ENCODE assay signal across 19 cellular contexts in genomic region chr12:118651487-118651886, GRCh38.
DNase-seq lines count a peak whose midpoint lies in the region; TF ChIP-seq lines count a peak whose summit lies in the region.
"Had no signal": no experiment of that assay in that cellular context is flagged by ENCODE, and none has a peak within 500 bp of the region (broad histone marks: within the 10 kb centered on the region; RNA-seq: fewer than 3 reads in every experiment).

No MANE protein-coding gene starts in this region.

- H3K4me3 ChIP-seq in endodermal cell (ENCODE audit: low read length) (no peak overlapping the region), osteoblast (ENCODE audit: insufficient read depth, low read length) (no peak overlapping the region), ovary (no peak overlapping the region)
- H3K4me3 ChIP-seq: A549; BLaER1 treated with 17β-estradiol and CSF1 and Interleukin-3, amounts not matched to agents 10 nM and 100 nM; GM12878 had no signal

- DNase-seq in MV-4-11 (lab: John Stamatoyannopoulos, UW) (peak; percentile 14), endodermal cell (peak; percentile 13), osteoblast (ENCODE audit: insufficient read length, low spot score, missing footprints) (peak; percentile 17), ovary (no peak)
- DNase-seq in activated CD4-positive, CD25-positive, alpha-beta regulatory T cell (lab: John Stamatoyannopoulos, UW), result no peak
- DNase-seq: AML-193; Caco-2; Calu3; CD4-positive, alpha-beta T cell; CD8-positive, alpha-beta T cell; DND-41; EL; GDM1 had no signal

- TF ChIP-seq EP300 in ovary (IDR thresholded peaks at IDR 0.05), result no peak

- H3K36me3 ChIP-seq in endodermal cell (ENCODE audit: control insufficient read depth, insufficient read depth, low read length) (no peaks in the 10 kb centered on the region), osteoblast (ENCODE audit: insufficient read depth, low read length) (no peaks in the 10 kb centered on the region), ovary (no peaks in the 10 kb centered on the region)
- H3K36me3 ChIP-seq: BLaER1 treated with 17β-estradiol and CSF1 and Interleukin-3, amounts not matched to agents 10 nM and 100 nM had no signal

- no peak overlapping the region for H3K27ac ChIP-seq in endodermal cell (ENCODE audit: low read depth, low read length)
- H3K27ac ChIP-seq in osteoblast (ENCODE audit: low read depth, low read length), result no peak overlapping the region
- H3K27ac ChIP-seq in ovary, result no peak overlapping the region
- H3K27ac ChIP-seq: 22Rv1; A549; BLaER1 treated with 17β-estradiol and CSF1 and Interleukin-3, amounts not matched to agents 10 nM and 100 nM; C4-2B had no signal

- H4K20me1 ChIP-seq in osteoblast (ENCODE audit: insufficient read depth, low read length), result no peaks in the 10 kb centered on the region
- H4K20me1 ChIP-seq: BLaER1 treated with 17β-estradiol and CSF1 and Interleukin-3, amounts not matched to agents 10 nM and 100 nM had no signal

- no peak overlapping the region for H3K27ac Mint-ChIP-seq in endodermal cell
- H3K27ac Mint-ChIP-seq: B cell; CD4-positive, alpha-beta T cell; CD8-positive, alpha-beta T cell had no signal

- no peak overlapping the region for H3K4me3 Mint-ChIP-seq in endodermal cell
- H3K4me3 Mint-ChIP-seq: B cell; CD4-positive, alpha-beta T cell; CD8-positive, alpha-beta T cell had no signal

- H3K4me1 Mint-ChIP-seq in endodermal cell, result no peaks in the 10 kb centered on the region
- H3K4me1 Mint-ChIP-seq: B cell had no signal

- WGBS in endodermal cell (ENCODE audit: insufficient coverage in 1 of 2, insufficient read length in 1 of 2), 2 experiments, result 75 to 88% methylated on average over 2 of the region's 2 CpGs
- WGBS in ovary, 3 donors, result 44 to 53% (median 53%) methylated on average over 2 of the region's 2 CpGs

- TF ChIP-seq POLR2A in ovary (IDR thresholded peaks at IDR 0.05), result no peak

- H3K27me3 Mint-ChIP-seq in endodermal cell (ENCODE audit: insufficient read depth), result peaks cover 11% of the 10 kb centered on the region
- H3K27me3 Mint-ChIP-seq: B cell; CD4-positive, alpha-beta T cell had no signal

- intact Hi-C loops in ovary (cut with DNase I), result no loop called here

- no peaks in the 10 kb centered on the region for H3K9me3 Mint-ChIP-seq in endodermal cell

- TF ChIP-seq CTCF in endodermal cell (conservative IDR thresholded peaks at IDR 0.05) (no peak), osteoblast (IDR thresholded peaks at IDR 0.05; ENCODE audit: extremely low read depth, low read depth, low read length) (no peak), ovary (IDR thresholded peaks at IDR 0.05) (no peak)

- peaks cover 7% of the 10 kb centered on the region for H3K27me3 ChIP-seq in endodermal cell (ENCODE audit: control insufficient read depth, insufficient read depth, low read length, poor library complexity, severe bottlenecking)
- H3K27me3 ChIP-seq in osteoblast (ENCODE audit: insufficient read depth, low read length), result no peaks in the 10 kb centered on the region
- H3K27me3 ChIP-seq in ovary, result no peaks in the 10 kb centered on the region
- H3K27me3 ChIP-seq: BLaER1 treated with 17β-estradiol and CSF1 and Interleukin-3, amounts not matched to agents 10 nM and 100 nM had no signal

- H3K4me1 ChIP-seq in endodermal cell (ENCODE audit: control insufficient read depth, insufficient read depth, low read length) (no peaks in the 10 kb centered on the region), osteoblast (ENCODE audit: insufficient read depth, low read length) (no peaks in the 10 kb centered on the region), ovary (ENCODE audit: insufficient read depth) (no peaks in the 10 kb centered on the region)
- H3K4me1 ChIP-seq: A549; BLaER1 treated with 17β-estradiol and CSF1 and Interleukin-3, amounts not matched to agents 10 nM and 100 nM; Caco-2 had no signal

- no peak overlapping the region for H2AFZ ChIP-seq in osteoblast (ENCODE audit: low read length)

- no peaks in the 10 kb centered on the region for H3K79me2 ChIP-seq in osteoblast (ENCODE audit: insufficient read depth, low read length)

- H3K36me3 Mint-ChIP-seq in endodermal cell (ENCODE audit: low read depth), result no peaks in the 10 kb centered on the region
- H3K36me3 Mint-ChIP-seq: CD8-positive, alpha-beta T cell had no signal

- H3K4me2 ChIP-seq in osteoblast (ENCODE audit: insufficient read depth, low read length), result no peak overlapping the region
- H3K4me2 ChIP-seq: A549; BLaER1 treated with 17β-estradiol and CSF1 and Interleukin-3, amounts not matched to agents 10 nM and 100 nM had no signal

- H3K9ac ChIP-seq in endodermal cell (ENCODE audit: extremely low read depth, low read length, poor library complexity, severe bottlenecking), result no peak overlapping the region
- H3K9ac ChIP-seq: BLaER1 treated with 17β-estradiol and CSF1 and Interleukin-3, amounts not matched to agents 10 nM and 100 nM had no signal

- H3K9me3 ChIP-seq in endodermal cell (ENCODE audit: control insufficient read depth, low read length), result no peaks in the 10 kb centered on the region
- no peaks in the 10 kb centered on the region for H3K9me3 ChIP-seq in osteoblast (ENCODE audit: low read depth, low read length)
- H3K9me3 ChIP-seq in ovary, result no peaks in the 10 kb centered on the region
- H3K9me3 ChIP-seq: A549; BLaER1 treated with 17β-estradiol and CSF1 and Interleukin-3, amounts not matched to agents 10 nM and 100 nM; Caco-2 had no signal

Comparison
In these comparisons a context has a peak if more than half of its experiments do, and no peak if none do; other contexts are left out.
1. DNase-seq: peak in MV-4-11 (single experiment), endodermal cell (single experiment) and osteoblast (single experiment); none in activated CD4-positive, CD25-positive, alpha-beta regulatory T cell (0 of 4) and ovary (0 of 5).